In genomic region chr5:144421411-144421810, GRCh38 we compare ENCODE assay signal across 1 cellular context.
TF ChIP-seq lines count a peak whose summit lies in the region.

No MANE protein-coding gene starts in this region.

TF ChIP-seq in GM23338, 12 proteins besides CTCF, POLR2A, EP300 and RAD21 (continued from another document):
- TF ChIP-seq ZNF462 (CRISPR knock-in tag; IDR thresholded peaks at IDR 0.05), result no peak
